ENCODE assay signal across 8 cellular contexts in genomic region chr14:23539209-23539866, GRCh38. TPM values are rescaled to one million over a fixed set of nuclear protein-coding genes. Genes with fewer than 3 reads are reported as not detected.
DNase-seq lines count a peak whose midpoint lies in the region; ATAC-seq, FAIRE-seq and TF ChIP-seq lines count a peak whose summit lies in the region.

No MANE protein-coding gene starts in this region.

- H3K27ac ChIP-seq in HUES6 (ENCODE audit: low read depth, low read length), result peak overlapping the region; percentile 94
- H3K27ac ChIP-seq in RWPE1, result no peak overlapping the region

- H3K27me3 ChIP-seq in HUES6 (ENCODE audit: control insufficient read depth, insufficient read depth, low read length), result no peaks in the 10 kb centered on the region

- H3K9me3 ChIP-seq in HUES6 (ENCODE audit: control insufficient read depth, insufficient read depth, low read depth, low read length), result no peaks in the 10 kb centered on the region

- CTCF ChIA-PET in RWPE1 (lab: Yijun Ruan, JAX), result interaction anchor here (0.6 to 0.8 kb wide), 4 partner anchors 10 to 186 kb away, joined by 3 to 8 read pairs (median 4); no protein-coding TSS in a partner anchor

- no peak for FAIRE-seq in RCC 7860 (lab: Jason Lieb, UNC)

- peaks cover 31% of the 10 kb centered on the region for H3K4me1 ChIP-seq in HUES6 (ENCODE audit: control insufficient read depth, insufficient read depth, low read length)

- no peak for ATAC-seq in GM21526 (IDR thresholded peaks at IDR 0.05; ENCODE audit: low FRiP score, unreplicated experiment)

- POLR2A ChIA-PET in RWPE1 (lab: Yijun Ruan, JAX; ENCODE audit: low non-redundant PET), result interaction anchor here (0.5 kb wide), 1 partner anchor 452 kb away, joined by 3 read pairs; no protein-coding TSS in a partner anchor

- DNase-seq in activated naive CD4-positive, alpha-beta T cell treated with Interleukin-2 at 50 U/mL for 16 hours, result peak; percentile 8
- no peak for DNase-seq in activated naive CD4-positive, alpha-beta T cell treated with anti-CD3 and anti-CD28 coated beads, Interleukin-2, amount 50 U/mL, for 16 hours
- peak; percentile 31 for DNase-seq in RWPE1 (ENCODE audit: low spot score)
- DNase-seq in ecto neural progenitor cell (ENCODE audit: low spot score), result peak; percentile 82
- DNase-seq in lung microvascular endothelial cell (ENCODE audit: low read depth in 2 of 2), result peak; percentile 41 to 56
- no peak for DNase-seq in RCC 7860 (ENCODE audit: low spot score)

- peaks cover 17% of the 10 kb centered on the region; the same call in 1 of the 2 replicates for H3K36me3 ChIP-seq in HUES6 (ENCODE audit: control insufficient read depth, insufficient read depth, low read length)

- TF ChIP-seq CTCF in RWPE1 (conservative IDR thresholded peaks at IDR 0.05; ENCODE audit: low read depth), result peak; percentile 61

- peak overlapping the region; percentile 71 for H3K4me3 ChIP-seq in HUES6 (ENCODE audit: low read depth, low read length)

- H3K9ac ChIP-seq in HUES6 (ENCODE audit: low read length), result peak overlapping the region; percentile 79

RNA-seq across cellular contexts. Expression of gene ZFHX2, which starts 12.2 kb away (rescaled TPM):
- total RNA-seq in lung microvascular endothelial cell, result under 0.01 and 0.22 TPM in 2 replicates

RNA-seq across cellular contexts. Expression of gene THTPA, which starts 16.7 kb away (rescaled TPM):
- total RNA-seq in lung microvascular endothelial cell, result 5.7 and 9.1 TPM in 2 replicates

RNA-seq across cellular contexts. Expression of gene AP1G2, which starts 28.3 kb away (rescaled TPM):
- total RNA-seq in lung microvascular endothelial cell, result 18.5 and 23.8 TPM in 2 replicates

RNA-seq across cellular contexts. Expression of gene JPH4, which starts 39.3 kb away (rescaled TPM):
- total RNA-seq in lung microvascular endothelial cell, result not detected in 2 replicates

Comparison
In these comparisons a context has a peak if more than half of its experiments do, and no peak if none do; other contexts are left out.
1. DNase-seq: peak in activated naive CD4-positive, alpha-beta T cell treated with Interleukin-2 at 50 U/mL for 16 hours (single experiment), RWPE1 (single experiment), ecto neural progenitor cell (single experiment) and lung microvascular endothelial cell (2 of 2); none in activated naive CD4-positive, alpha-beta T cell treated with anti-CD3 and anti-CD28 coated beads, Interleukin-2, amount 50 U/mL, for 16 hours (single experiment) and RCC 7860 (single experiment).